ENCODE assay signal across 9 cellular contexts in genomic region chr6:52503344-52503747, GRCh38.
DNase-seq lines count a peak whose midpoint lies in the region; ATAC-seq and TF ChIP-seq lines count a peak whose summit lies in the region.
"Had no signal": no experiment of that assay in that cellular context is flagged by ENCODE, and none has a peak within 500 bp of the region (broad histone marks: within the 10 kb centered on the region; RNA-seq: fewer than 3 reads in every experiment).

No MANE protein-coding gene starts in this region.

- TF ChIP-seq CTCF in GM13976 (IDR thresholded peaks at IDR 0.05; ENCODE audit: borderline replicate concordance, control extremely low read depth, extremely low read depth, insufficient read depth, missing control alignments) (no peak), RWPE1 (conservative IDR thresholded peaks at IDR 0.05; ENCODE audit: low read depth) (no peak), fibroblast of villous mesenchyme (IDR thresholded peaks at IDR 0.05; ENCODE audit: insufficient read depth, low read depth, low read length) (peak; percentile 9)

- ATAC-seq in GM21381 (IDR thresholded peaks at IDR 0.05; ENCODE audit: unreplicated experiment): no peak
- ATAC-seq in HG03354 (IDR thresholded peaks at IDR 0.05; ENCODE audit: poor library complexity, severe bottlenecking, unreplicated experiment): no peak

- H3K27ac ChIP-seq in RWPE1 (peak overlapping the region; percentile 100), skin epidermis (peak overlapping the region in 13 of 21 experiments; percentile 9 to 83 (median 70))
- H3K27ac ChIP-seq: parathyroid adenoma had no signal

- DNase-seq in GM13976 (ENCODE audit: low spot score) (peak; percentile 20), RWPE1 (ENCODE audit: low spot score) (peak; percentile 15), fibroblast of villous mesenchyme (ENCODE audit: low read depth) (no peak), activated T-cell treated with anti-CD3 and anti-CD28 coated beads for 4 hours (no peak), GM19238 (ENCODE audit: insufficient read length, low spot score) (no peak)

- in situ Hi-C loops in GM13976 (cut with MboI; ENCODE audit: low sequenced_read_pairs, unreplicated experiment): no loop called here

- CTCF ChIA-PET in RWPE1 (lab: Yijun Ruan, JAX): interaction anchor here (0.7 to 1.1 kb wide), 2 partner anchors 87 to 196 kb away, joined by 4 read pairs; no protein-coding TSS in a partner anchor

- POLR2A ChIA-PET in RWPE1 (lab: Yijun Ruan, JAX; ENCODE audit: low non-redundant PET): interaction anchor here (1.5 kb wide), 1 partner anchor 73 kb away, joined by 10 read pairs; the partner anchor contains the start of gene TRAM2

- H3K4me3 ChIP-seq in fibroblast of villous mesenchyme (ENCODE audit: low read depth, low read length) (no peak overlapping the region), skin epidermis (no peak overlapping the region)

Comparison
In these comparisons a context has a peak if more than half of its experiments do, and no peak if none do; other contexts are left out.
1. DNase-seq: peak in GM13976 (single experiment) and RWPE1 (single experiment); none in fibroblast of villous mesenchyme (single experiment), activated T-cell treated with anti-CD3 and anti-CD28 coated beads for 4 hours (single experiment) and GM19238 (single experiment).